ENCODE assay signal across 1 cellular context in genomic region chr7:155813125-155813524, GRCh38.
A peak's percentile ranks its signal among the peaks of the same experiment; 100 is the strongest.
TF ChIP-seq lines count a peak whose summit lies in the region.

No MANE protein-coding gene starts in this region.

TF ChIP-seq in HepG2, 621 proteins besides CTCF, POLR2A, EP300 and RAD21 (continued from another document and continues in another):
- TF ChIP-seq ZHX1 (CRISPR knock-in tag; IDR thresholded peaks at IDR 0.05; ENCODE audit: low read depth) (0 out of 2 replicates have a peak, but pooled peaks have one; percentile 21), MED1 (CRISPR knock-in tag; IDR thresholded peaks at IDR 0.05) (peak; percentile 38; the same call in 1 of the 2 replicates), RXRA (CRISPR knock-in tag; IDR thresholded peaks at IDR 0.05) (peak; percentile 51; the same call in 1 of the 2 replicates), ZNF784 (CRISPR knock-in tag; IDR thresholded peaks at IDR 0.05; ENCODE audit: borderline replicate concordance) (0 out of 2 replicates have a peak, but pooled peaks have one; percentile 44), PHB2 (IDR thresholded peaks at IDR 0.05; ENCODE audit: partially characterized antibody) (no peak), RFXAP (CRISPR knock-in tag; IDR thresholded peaks at IDR 0.05; ENCODE audit: borderline replicate concordance) (peak; percentile 48; the same call in 1 of the 2 replicates), ZBTB46 (CRISPR knock-in tag; IDR thresholded peaks at IDR 0.05; ENCODE audit: borderline replicate concordance) (0 out of 2 replicates have a peak, but pooled peaks have one; percentile 37), ZNF556 (CRISPR knock-in tag; IDR thresholded peaks at IDR 0.05; ENCODE audit: borderline replicate concordance) (peak; percentile 50; the same call in 1 of the 2 replicates), RXRB (CRISPR knock-in tag; IDR thresholded peaks at IDR 0.05; ENCODE audit: borderline replicate concordance) (peak; percentile 49; the same call in 1 of the 2 replicates), CENPBD1 (CRISPR knock-in tag; IDR thresholded peaks at IDR 0.05; ENCODE audit: borderline replicate concordance, low read depth) (no peak), HMGXB4 (CRISPR knock-in tag; IDR thresholded peaks at IDR 0.05; ENCODE audit: borderline replicate concordance in 1 of 2, low read depth in 1 of 2) (no peak), FOXJ3 (CRISPR knock-in tag; IDR thresholded peaks at IDR 0.05; ENCODE audit: borderline replicate concordance) (peak; percentile 43; the same call in 1 of the 2 replicates), ZNF598 (CRISPR knock-in tag; IDR thresholded peaks at IDR 0.05; ENCODE audit: borderline replicate concordance) (no peak), HDAC1 (CRISPR knock-in tag; IDR thresholded peaks at IDR 0.05) (peak; percentile 92), ZBTB38 (CRISPR knock-in tag; IDR thresholded peaks at IDR 0.05) (0 out of 2 replicates have a peak, but pooled peaks have one; percentile 23), ZNF761 (CRISPR knock-in tag; conservative IDR thresholded peaks at IDR 0.05) (no peak), ZNF253 (CRISPR knock-in tag; IDR thresholded peaks at IDR 0.05; ENCODE audit: borderline replicate concordance) (no peak), NR2C2 (CRISPR knock-in tag; IDR thresholded peaks at IDR 0.05; ENCODE audit: borderline replicate concordance) (0 out of 2 replicates have a peak, but pooled peaks have one; percentile 18), TOE1 (CRISPR knock-in tag; IDR thresholded peaks at IDR 0.05) (no peak), NCOA2 (CRISPR knock-in tag; IDR thresholded peaks at IDR 0.05) (peak; percentile 29; the same call in 1 of the 2 replicates), ELF1 (CRISPR knock-in tag; IDR thresholded peaks at IDR 0.05) (no peak), GABPB1 (CRISPR knock-in tag; IDR thresholded peaks at IDR 0.05) (peak; percentile 26; the same call in 1 of the 2 replicates), FOXP4 (CRISPR knock-in tag; IDR thresholded peaks at IDR 0.05) (peak; percentile 24; the same call in 1 of the 2 replicates), ZNF782 (CRISPR knock-in tag; IDR thresholded peaks at IDR 0.05; ENCODE audit: borderline replicate concordance) (0 out of 2 replicates have a peak, but pooled peaks have one; percentile 24), KDM6A (CRISPR knock-in tag; IDR thresholded peaks at IDR 0.05; ENCODE audit: low read depth) (peak; percentile 60; the same call in 1 of the 2 replicates), ESRRA (CRISPR knock-in tag; IDR thresholded peaks at IDR 0.05; ENCODE audit: low read depth) (peak; percentile 56; the same call in 1 of the 2 replicates), CBX2 (IDR thresholded peaks at IDR 0.05; ENCODE audit: low read depth, low read length) (no peak), CBX2 (CRISPR knock-in tag; IDR thresholded peaks at IDR 0.05; ENCODE audit: low read depth) (peak; percentile 80; the same call in 1 of the 2 replicates), ZBTB40 (IDR thresholded peaks at IDR 0.05) (no peak), ZBTB40 (CRISPR knock-in tag; IDR thresholded peaks at IDR 0.05) (0 out of 2 replicates have a peak, but pooled peaks have one; percentile 35), ZNF687 (CRISPR knock-in tag; IDR thresholded peaks at IDR 0.05) (peak; percentile 55)
